ENCODE assay signal across 10 cellular contexts in genomic region chr13:44237276-44237767, GRCh38.
A peak's percentile ranks its signal among the peaks of the same experiment; 100 is the strongest.
DNase-seq lines count a peak whose midpoint lies in the region; ATAC-seq and TF ChIP-seq lines count a peak whose summit lies in the region.
"Had no signal": no experiment of that assay in that cellular context is flagged by ENCODE, and none has a peak within 500 bp of the region (broad histone marks: within the 10 kb centered on the region; RNA-seq: fewer than 3 reads in every experiment).

No MANE protein-coding gene starts in this region.

- no peak for DNase-seq in activated CD4-positive, CD25-positive, alpha-beta regulatory T cell treated with anti-CD3 and anti-CD28 coated beads, Interleukin-2, amount 50 U/mL, for 72 hours
- DNase-seq in activated T-cell treated with anti-CD3 and anti-CD28 coated beads, Interleukin-2, amount 50 U/mL, for 72 hours: peak; percentile 39 to 56
- peak; percentile 40 to 94 for DNase-seq in cardiac muscle cell (ENCODE audit: low read depth in 1 of 2, low spot score in 1 of 2)
- DNase-seq in sigmoid colon: peak; percentile 92
- DNase-seq in NCI-H1105 treated with DMSO at 0.1 percent for 48 hours (lab: John Stamatoyannopoulos, UW): no peak
- DNase-seq in NAMALWA (ENCODE audit: low spot score): no peak

- no peak overlapping the region for H3K27ac ChIP-seq in cardiac muscle cell
- peak overlapping the region; percentile 56 to 78 (median 66) for H3K27ac ChIP-seq in sigmoid colon
- H3K27ac ChIP-seq: VCaP had no signal

- no peaks in the 10 kb centered on the region for H3K36me3 ChIP-seq in cardiac muscle cell
- H3K36me3 ChIP-seq in sigmoid colon: no peaks in the 10 kb centered on the region

- H3K4me3 Mint-ChIP-seq in activated T-cell treated with anti-CD3 and anti-CD28 coated beads, Interleukin-2, amount 50 U/mL, for 72 hours: peak overlapping the region in 1 of 2 donors; percentile 30
- H3K4me3 Mint-ChIP-seq: B cell had no signal

- H3K36me3 Mint-ChIP-seq in activated T-cell treated with anti-CD3 and anti-CD28 coated beads, Interleukin-2, amount 50 U/mL, for 72 hours (ENCODE audit: insufficient read depth in 2 of 2): no peaks in the 10 kb centered on the region

- no peak for TF ChIP-seq CTCF in cardiac muscle cell (IDR thresholded peaks at IDR 0.05; ENCODE audit: low read depth, low read length)
- no peak for TF ChIP-seq CTCF in sigmoid colon (IDR thresholded peaks at IDR 0.05)

- no peak for TF ChIP-seq POLR2A in sigmoid colon (IDR thresholded peaks at IDR 0.05)

- no peaks in the 10 kb centered on the region for H3K9me3 Mint-ChIP-seq in activated T-cell treated with anti-CD3 and anti-CD28 coated beads, Interleukin-2, amount 50 U/mL, for 72 hours

- H3K27me3 Mint-ChIP-seq in activated T-cell treated with anti-CD3 and anti-CD28 coated beads, Interleukin-2, amount 50 U/mL, for 72 hours (ENCODE audit: low read depth): peaks cover 23% of the 10 kb centered on the region

- 40 to 73% methylated on average over 4 of the region's 4 CpGs for WGBS in sigmoid colon, 2 donors

- H3K27me3 ChIP-seq in cardiac muscle cell (no peaks in the 10 kb centered on the region), sigmoid colon (no peaks in the 10 kb centered on the region)

- H3K27ac Mint-ChIP-seq in activated T-cell treated with anti-CD3 and anti-CD28 coated beads, Interleukin-2, amount 50 U/mL, for 72 hours: no peak overlapping the region
- H3K27ac Mint-ChIP-seq: B cell had no signal

- intact Hi-C loops in sigmoid colon (cut with DNase I): no loop called here

- H3K9me3 ChIP-seq in cardiac muscle cell (ENCODE audit: low read depth) (no peaks in the 10 kb centered on the region), sigmoid colon (no peaks in the 10 kb centered on the region)

- TF ChIP-seq EP300 in sigmoid colon (IDR thresholded peaks at IDR 0.05): peak; percentile 37 to 82 (median 78)

- H3K4me1 Mint-ChIP-seq in activated T-cell treated with anti-CD3 and anti-CD28 coated beads, Interleukin-2, amount 50 U/mL, for 72 hours (ENCODE audit: low read depth): peaks cover 26% of the 10 kb centered on the region
- H3K4me1 Mint-ChIP-seq: B cell had no signal

- ATAC-seq in activated CD4-positive, CD25-positive, alpha-beta regulatory T cell treated with anti-CD3 and anti-CD28 coated beads, Interleukin-2, amount 50 U/mL, for 24 hours: peak; percentile 38 to 55
- peak; percentile 82 for ATAC-seq in HG03039 (IDR thresholded peaks at IDR 0.05; ENCODE audit: unreplicated experiment)
- ATAC-seq in activated T-cell treated with anti-CD3 and anti-CD28 coated beads, Interleukin-2, amount 50 U/mL, for 72 hours (replicated peaks in 1 of 2): peak; percentile 85 to 93

- H3K4me3 ChIP-seq in cardiac muscle cell (no peak overlapping the region), sigmoid colon (no peak overlapping the region)

- H3K4me1 ChIP-seq in cardiac muscle cell (ENCODE audit: low read depth) (peaks cover 23% of the 10 kb centered on the region), sigmoid colon (peaks cover 0 to 27% (median 15%) of the 10 kb centered on the region in 4 donors)

Comparison
In these comparisons a context has a peak if more than half of its experiments do, and no peak if none do; other contexts are left out.
1. DNase-seq: peak in activated T-cell treated with anti-CD3 and anti-CD28 coated beads, Interleukin-2, amount 50 U/mL, for 72 hours (2 of 2), cardiac muscle cell (2 of 2) and sigmoid colon (single experiment); none in activated CD4-positive, CD25-positive, alpha-beta regulatory T cell treated with anti-CD3 and anti-CD28 coated beads, Interleukin-2, amount 50 U/mL, for 72 hours (single experiment), NCI-H1105 treated with DMSO at 0.1 percent for 48 hours (single experiment) and NAMALWA (single experiment).
2. Peak in every context shown above with its lines, with median percentiles within 50 percentile points of each other: ATAC-seq.